In the genomic region with DNA sequence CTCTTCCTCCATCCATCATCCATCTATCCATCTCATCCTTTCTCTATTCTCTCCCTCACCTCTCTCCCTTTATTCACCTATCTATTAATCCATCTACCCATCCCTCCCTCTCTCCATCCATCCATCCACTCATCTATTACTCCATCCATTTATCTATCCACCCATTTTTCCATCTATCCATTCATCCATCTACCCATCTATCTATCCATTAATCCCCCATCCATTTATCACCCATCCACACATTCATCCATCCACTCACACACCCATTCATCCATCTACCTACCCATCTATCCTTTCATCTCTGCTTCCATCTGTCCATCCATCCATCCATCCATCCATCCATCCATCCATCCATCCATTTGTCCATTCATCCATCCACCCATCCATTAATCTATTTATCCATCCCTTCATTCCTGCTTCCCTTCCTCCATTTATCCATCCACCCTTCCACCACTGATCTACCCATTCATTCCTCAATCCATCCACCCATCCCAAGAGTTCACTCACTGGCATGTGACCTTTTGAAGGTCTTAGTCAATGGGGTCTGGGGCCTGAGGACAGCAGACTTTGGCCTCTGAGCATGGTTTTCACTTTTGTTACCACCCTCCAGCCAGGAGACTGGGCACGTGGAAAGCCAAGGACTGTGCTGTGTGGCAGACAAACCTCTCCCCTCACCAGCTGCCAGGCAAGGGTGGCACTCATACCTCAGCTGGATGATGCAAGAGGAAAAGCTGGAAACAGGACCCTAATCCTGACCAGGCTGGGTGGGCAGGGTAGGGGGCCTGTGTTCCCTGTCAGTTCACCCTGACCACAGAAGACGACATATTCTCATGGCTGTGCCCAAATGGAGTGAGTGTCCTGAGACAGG, we compare ENCODE assay signal across 19 cellular contexts.
DNase-seq lines count a peak whose midpoint lies in the region; ATAC-seq and TF ChIP-seq lines count a peak whose summit lies in the region.
"Had no signal": no experiment of that assay in that cellular context is flagged by ENCODE, and none has a peak within 500 bp of the region (broad histone marks: within the 10 kb centered on the region; RNA-seq: fewer than 3 reads in every experiment).

No MANE protein-coding gene starts in this region.

- no peak overlapping the region for H3K4me2 ChIP-seq in IMR-90 (ENCODE audit: low read depth, low read length)

- H3K9me3 Mint-ChIP-seq in glutamatergic neuron (ENCODE audit: unreplicated experiment), result peaks cover 10% of the 10 kb centered on the region

- H2AFZ ChIP-seq in IMR-90 (replicated peaks; ENCODE audit: low read length, poor library complexity), result no peak overlapping the region

- intact Hi-C loops in IMR-90 (cut with micrococcal nuclease), result no loop called here
- intact Hi-C loops in sciatic nerve (cut with DNase I), result no loop called here
- intact Hi-C loops in vagina (cut with DNase I), result no loop called here

- H3K27me3 ChIP-seq in H7 (ENCODE audit: control insufficient read depth, insufficient read depth, low read length) (no peaks in the 10 kb centered on the region), IMR-90 (ENCODE audit: control insufficient read depth, insufficient read depth, low read length) (no peaks in the 10 kb centered on the region), vagina (no peaks in the 10 kb centered on the region)
- H3K27me3 ChIP-seq: MG63 had no signal

- no peaks in the 10 kb centered on the region for H3K36me3 ChIP-seq in H7 (replicated peaks; ENCODE audit: control insufficient read depth, insufficient read depth, low read length)
- no peaks in the 10 kb centered on the region for H3K36me3 ChIP-seq in IMR-90 (ENCODE audit: control insufficient read depth, insufficient read depth, low read length)
- H3K36me3 ChIP-seq in vagina, result no peaks in the 10 kb centered on the region
- H3K36me3 ChIP-seq: HAP-1, MG63 had no signal

- no peak overlapping the region for H2AK9ac ChIP-seq in IMR-90 (replicated peaks; ENCODE audit: low read depth, low read length, poor library complexity)

- H3K27me3 Mint-ChIP-seq in glutamatergic neuron (ENCODE audit: unreplicated experiment), result peaks cover 5% of the 10 kb centered on the region

- DNase-seq in H7 (peak; percentile 5), IMR-90 (no peak), glutamatergic neuron (peak; percentile 8), sciatic nerve (ENCODE audit: low spot score) (peak; percentile 23), SHP77 (lab: John Stamatoyannopoulos, UW) (no peak), vagina (ENCODE audit: extremely low spot score in 2 of 2) (no peak)
- DNase-seq: AML-193, DND-41, Kasumi-1, MG63, NCI-H1092, NCI-H146, NCI-H2081, NCI-H446, Right ventricle myocardium superior had no signal

- H3K27ac ChIP-seq in IMR-90 (ENCODE audit: insufficient read depth, low read length), result no peak overlapping the region
- no peak overlapping the region for H3K27ac ChIP-seq in vagina
- H3K27ac ChIP-seq: SK-N-MC had no signal

- H3K4ac ChIP-seq in IMR-90 (ENCODE audit: low read depth, low read length), result no peak overlapping the region

- POLR2A ChIA-PET in IMR-90 (lab: Charles Lee; ENCODE audit: unreplicated experiment), result no interaction called here

- no peak overlapping the region for H3K27ac Mint-ChIP-seq in glutamatergic neuron (ENCODE audit: unreplicated experiment)

- no peak overlapping the region for H3K9ac ChIP-seq in IMR-90 (ENCODE audit: low read depth, low read length)

- TF ChIP-seq CTCF in IMR-90 (conservative IDR thresholded peaks at IDR 0.05; ENCODE audit: low read depth, low read length), result no peak
- TF ChIP-seq CTCF in glutamatergic neuron (IDR thresholded peaks at IDR 0.05; ENCODE audit: partially characterized antibody, unreplicated experiment), result no peak
- no peak for TF ChIP-seq CTCF in vagina (IDR thresholded peaks at IDR 0.05)

- H3K9me1 ChIP-seq in IMR-90 (ENCODE audit: insufficient read depth, low read length), result no peaks in the 10 kb centered on the region

- H3K56ac ChIP-seq in IMR-90 (ENCODE audit: extremely low read depth, insufficient read depth, low read length), result no peak overlapping the region

- CTCF ChIA-PET in IMR-90 (lab: Yijun Ruan, JAX), result no interaction called here

- no peaks in the 10 kb centered on the region for H3K36me3 Mint-ChIP-seq in glutamatergic neuron (ENCODE audit: unreplicated experiment)

- H3K23ac ChIP-seq in IMR-90 (ENCODE audit: low read depth, low read length), result no peak overlapping the region

- H2BK120ac ChIP-seq in IMR-90 (ENCODE audit: low read depth, low read length), result no peak overlapping the region

- no peak overlapping the region for H3K4me3 Mint-ChIP-seq in glutamatergic neuron (ENCODE audit: unreplicated experiment)

- no peak overlapping the region for H3K14ac ChIP-seq in IMR-90 (replicated peaks; ENCODE audit: low read depth, low read length)

- no peak for TF ChIP-seq RAD21 in IMR-90 (IDR thresholded peaks at IDR 0.05; ENCODE audit: low read length)

- H3K4me3 ChIP-seq in H7 (ENCODE audit: insufficient read depth, low read depth, low read length), result no peak overlapping the region
- no peak overlapping the region for H3K4me3 ChIP-seq in IMR-90 (ENCODE audit: insufficient read depth, low read depth, low read length)
- no peak overlapping the region for H3K4me3 ChIP-seq in vagina
- H3K4me3 ChIP-seq: HAP-1, MG63, SK-N-MC had no signal

- no peaks in the 10 kb centered on the region for H3K79me1 ChIP-seq in IMR-90 (ENCODE audit: low read depth in 1 of 2, low read length in 2 of 2)

- TF ChIP-seq POLR2A in IMR-90 (IDR thresholded peaks at IDR 0.05; ENCODE audit: low read depth, low read length), result no peak
- no peak for TF ChIP-seq POLR2A in vagina (IDR thresholded peaks at IDR 0.05)

- ATAC-seq in IMR-90 (ENCODE audit: low read depth) (no peak), sciatic nerve (no peak), GM19463 (IDR thresholded peaks at IDR 0.05; ENCODE audit: unreplicated experiment) (no peak), HG02571 (IDR thresholded peaks at IDR 0.05; ENCODE audit: unreplicated experiment) (no peak)

- dilution Hi-C loops in IMR-90 (cut with HindIII; ENCODE audit: low sequenced_read_pairs, unreplicated experiment), result no loop called here

- no peak overlapping the region for H4K8ac ChIP-seq in IMR-90 (ENCODE audit: low read depth in 2 of 2, low read length in 2 of 2)

- in situ Hi-C loops in IMR-90 (cut with MboI; ENCODE audit: low sequenced_read_pairs), result no loop called here

- BruUV-seq in IMR-90 (replicated peaks; lab: Mats Ljungman, UMichigan), result no TSS peak

- no peak overlapping the region for H2AK5ac ChIP-seq in IMR-90 (ENCODE audit: low read depth, low read length)

- H3K18ac ChIP-seq in IMR-90 (ENCODE audit: low read depth, low read length), result no peak overlapping the region

- no peak overlapping the region for H2BK15ac ChIP-seq in IMR-90 (ENCODE audit: low read depth, low read length)

- H3K4me1 ChIP-seq in IMR-90 (ENCODE audit: control insufficient read depth, insufficient read depth, low read length) (no peaks in the 10 kb centered on the region), vagina (no peaks in the 10 kb centered on the region)
- H3K4me1 ChIP-seq: HAP-1 had no signal

- H4K20me1 ChIP-seq in IMR-90 (ENCODE audit: insufficient read depth, low read length), result no peaks in the 10 kb centered on the region; the same call in 1 of the 2 replicates

- H4K91ac ChIP-seq in IMR-90 (ENCODE audit: insufficient read depth, low read depth, low read length), result no peak overlapping the region

- H3K4me1 Mint-ChIP-seq in glutamatergic neuron (ENCODE audit: low read depth, unreplicated experiment), result no peaks in the 10 kb centered on the region

- peak overlapping the region; percentile 8 for H2BK5ac ChIP-seq in IMR-90 (ENCODE audit: low read depth, low read length, poor library complexity, severe bottlenecking)

- H3K9me3 ChIP-seq in IMR-90 (ENCODE audit: control insufficient read depth, insufficient read depth, low read length) (no peaks in the 10 kb centered on the region), vagina (no peaks in the 10 kb centered on the region)
- H3K9me3 ChIP-seq: HAP-1, MG63 had no signal

- no peak overlapping the region for H4K5ac ChIP-seq in IMR-90 (ENCODE audit: low read depth, low read length)

- no peak overlapping the region for H2BK20ac ChIP-seq in IMR-90 (ENCODE audit: low read depth, low read length)

- no CpG with 5 or more reads among the region's 2 CpGs for WGBS in IMR-90 (ENCODE audit: extremely low coverage in 2 of 2, insufficient read length in 1 of 2), 2 experiments

TF ChIP-seq in IMR-90, 13 proteins besides CTCF, POLR2A, EP300 and RAD21:
- TF ChIP-seq CHD1 (IDR thresholded peaks at IDR 0.05; ENCODE audit: low read depth, low read length), result no peak
- no peak for TF ChIP-seq RFX5 (IDR thresholded peaks at IDR 0.05; ENCODE audit: low read depth, low read length)
- TF ChIP-seq BHLHE40 (IDR thresholded peaks at IDR 0.05; ENCODE audit: low read depth, low read length), result no peak
- no peak for TF ChIP-seq FOS (IDR thresholded peaks at IDR 0.05; ENCODE audit: low read depth, low read length)
- no peak for TF ChIP-seq CEBPB (IDR thresholded peaks at IDR 0.05; ENCODE audit: low read depth, low read length)
- TF ChIP-seq NFE2L2 (IDR thresholded peaks at IDR 0.05; ENCODE audit: low read depth, low read length), result no peak

Comparison
In these comparisons a context has a peak if more than half of its experiments do, and no peak if none do; other contexts are left out.
1. DNase-seq: peak in H7 (single experiment), glutamatergic neuron (single experiment) and sciatic nerve (single experiment); none in IMR-90 (single experiment), SHP77 (0 of 2) and vagina (0 of 2).